In the genomic region with DNA sequence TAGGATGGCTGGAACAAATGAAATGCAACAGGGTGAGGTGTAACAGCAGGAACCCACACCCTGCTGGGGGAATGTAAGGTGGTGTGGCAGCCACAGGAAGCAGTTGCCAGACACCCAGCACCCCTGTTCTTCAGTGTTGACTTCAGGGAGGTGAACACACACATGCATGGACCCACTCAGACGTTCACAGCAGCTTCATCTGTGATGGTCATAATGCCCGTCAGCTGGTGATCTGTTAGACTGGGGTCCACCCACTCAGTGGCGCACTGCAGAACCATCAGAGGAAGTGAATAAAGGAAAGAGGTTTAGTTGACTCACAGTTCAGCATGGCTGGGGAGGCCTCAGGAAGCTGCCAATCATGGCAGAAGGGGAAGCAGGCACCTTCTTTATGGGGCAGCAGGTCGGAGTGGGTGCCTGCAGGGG, we compare ENCODE assay signal across 1 cellular context.
TF ChIP-seq lines count a peak whose summit lies in the region.

No MANE protein-coding gene starts in this region.

TF ChIP-seq in IMR-90, 13 proteins besides CTCF, POLR2A, EP300 and RAD21 (continued from another document):
- TF ChIP-seq FOS (IDR thresholded peaks at IDR 0.05; ENCODE audit: low read depth, low read length) (no peak), MAZ (IDR thresholded peaks at IDR 0.05; ENCODE audit: borderline replicate concordance, low read depth, low read length) (no peak)
